ENCODE assay signal across 29 cellular contexts in genomic region chr1:228125185-228125584, GRCh38.
"Had no signal": no experiment of that assay in that cellular context is flagged by ENCODE, and none has a peak within 500 bp of the region (broad histone marks: within the 10 kb centered on the region; RNA-seq: fewer than 3 reads in every experiment).

No MANE protein-coding gene starts in this region.

- H3K27me3 ChIP-seq: adrenal gland, body of pancreas had no signal

- FAIRE-seq: endometrium, endothelial cell of umbilical vein had no signal

- H3K36me3 ChIP-seq: adrenal gland, colonic mucosa, gastroesophageal sphincter, heart right ventricle had no signal

- ATAC-seq: activated CD4-positive, alpha-beta T cell treated with anti-CD3 and anti-CD28 coated beads for 36 hours; activated CD8-positive, alpha-beta memory T cell treated with anti-CD3 and anti-CD28 coated beads, Interleukin-2, amount 10 ng/mL, durations not matched to agents 7 days and 5 days; activated CD8-positive, alpha-beta T cell treated with anti-CD3 and anti-CD28 coated beads, Interleukin-2, amount 10 ng/mL, durations not matched to agents 7 days and 5 days; activated naive CD8-positive, alpha-beta T cell treated with anti-CD3 and anti-CD28 coated beads, Interleukin-2, amount 50 U/mL, for 24 hours; body of pancreas; esophagus mucosa; gastroesophageal sphincter; heart right ventricle had no signal

- DNase-seq: activated CD4-positive, alpha-beta memory T cell treated with anti-CD3 and anti-CD28 coated beads for 36 hours; activated CD4-positive, alpha-beta T cell treated with anti-CD3 and anti-CD28 coated beads for 36 hours; activated CD4-positive, alpha-beta T cell treated with anti-CD3 and anti-CD28 coated beads, Interleukin-2, amount 10 ng/mL, durations not matched to agents 24 days and 14 days; activated CD4-positive, CD25-positive, alpha-beta regulatory T cell; activated CD4-positive, CD25-positive, alpha-beta regulatory T cell treated with anti-CD3 and anti-CD28 coated beads, Interleukin-2, amount 50 U/mL, for 72 hours; activated CD8-positive, alpha-beta memory T cell treated with anti-CD3 and anti-CD28 coated beads, Interleukin-2, amount 10 ng/mL, durations not matched to agents 7 days and 5 days; activated CD8-positive, alpha-beta memory T cell treated with anti-CD3 and anti-CD28 coated beads, Interleukin-2, amount 50 U/mL, for 4 hours; activated CD8-positive, alpha-beta T cell treated with anti-CD3 and anti-CD28 coated beads, Interleukin-2, amount 10 ng/mL, durations not matched to agents 7 days and 5 days; activated effector memory CD4-positive, alpha-beta T cell treated with anti-CD3 and anti-CD28 coated beads, Interleukin-2, amount 50 U/mL, for 16 hours; activated naive CD4-positive, alpha-beta T cell treated with anti-CD3 and anti-CD28 coated beads for 36 hours; activated naive CD8-positive, alpha-beta T cell treated with anti-CD3 and anti-CD28 coated beads for 36 hours; activated naive CD8-positive, alpha-beta T cell treated with anti-CD3 and anti-CD28 coated beads, Interleukin-2, amount 50 U/mL, for 24 hours; activated T-cell treated with anti-CD3 and anti-CD28 coated beads, Interleukin-2, amount 50 U/mL, for 1 hour; activated T-cell treated with anti-CD3 and anti-CD28 coated beads, Interleukin-2, amount 50 U/mL, for 48 hours; adrenal gland; amygdala; aorta; body of pancreas; caudate nucleus; cerebellar nuclear complex; colonic mucosa; effector CD8-positive, alpha-beta T cell; foreskin melanocyte; heart right ventricle; T-helper 2 cell had no signal

- H3K27ac ChIP-seq: adrenal gland, body of pancreas, colonic mucosa, gastroesophageal sphincter, heart right ventricle had no signal

- H3K4me3 ChIP-seq: adrenal gland, body of pancreas, colonic mucosa, gastroesophageal sphincter, heart right ventricle had no signal

- H3K9me3 ChIP-seq: adrenal gland, body of pancreas, colonic mucosa, gastroesophageal sphincter, heart right ventricle had no signal

- H3K4me1 ChIP-seq: adrenal gland, body of pancreas, colonic mucosa, gastroesophageal sphincter, heart right ventricle had no signal
